In the genomic region with DNA sequence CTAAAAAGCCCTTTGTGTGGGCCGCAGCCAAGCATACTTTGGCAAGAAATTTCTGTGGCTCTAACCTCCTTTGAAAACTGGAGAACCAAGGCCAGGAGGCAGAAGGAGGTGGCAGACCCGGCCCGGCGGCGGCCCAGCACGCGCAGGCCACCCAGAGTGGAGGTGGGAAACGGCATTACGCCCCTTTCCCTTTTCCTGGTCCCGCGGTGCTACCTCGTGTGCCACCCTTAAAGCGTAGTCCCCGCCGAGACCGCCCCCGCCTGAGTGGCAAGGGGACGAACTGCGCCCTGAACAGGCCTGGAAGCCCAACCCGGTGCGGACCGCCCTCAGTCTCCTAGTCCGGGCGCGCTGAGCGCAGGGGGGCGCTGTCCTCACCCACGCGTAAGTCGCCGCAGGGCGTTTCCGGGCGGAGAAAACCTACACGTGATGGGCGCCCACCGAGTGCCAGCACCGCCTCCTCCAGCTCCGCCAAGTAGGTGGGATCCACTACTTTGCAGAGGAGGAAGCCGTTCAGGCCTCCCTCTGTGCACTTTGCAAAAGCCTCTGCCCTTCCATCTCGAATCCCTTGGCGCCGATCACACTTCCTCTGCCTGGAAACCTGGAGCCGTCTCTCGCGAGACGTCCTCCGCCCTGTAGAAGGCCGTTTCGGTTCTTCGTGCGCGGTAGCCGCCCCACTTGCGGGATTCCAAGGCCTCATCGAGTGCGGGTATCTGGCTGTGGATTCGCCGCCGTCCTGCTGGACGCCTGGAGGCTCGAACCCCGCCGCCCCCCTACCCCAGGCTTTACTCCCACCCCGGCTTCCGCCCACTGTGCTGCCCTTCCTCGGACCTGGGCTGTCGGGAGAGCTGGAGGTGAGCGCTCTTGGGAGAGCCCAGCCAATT, we compare ENCODE assay signal across 8 cellular contexts. TPM values are rescaled to one million over a fixed set of nuclear protein-coding genes. Genes with fewer than 3 reads are reported as not detected.
DNase-seq lines count a peak whose midpoint lies in the region; ATAC-seq and TF ChIP-seq lines count a peak whose summit lies in the region.

A gene with protein sequence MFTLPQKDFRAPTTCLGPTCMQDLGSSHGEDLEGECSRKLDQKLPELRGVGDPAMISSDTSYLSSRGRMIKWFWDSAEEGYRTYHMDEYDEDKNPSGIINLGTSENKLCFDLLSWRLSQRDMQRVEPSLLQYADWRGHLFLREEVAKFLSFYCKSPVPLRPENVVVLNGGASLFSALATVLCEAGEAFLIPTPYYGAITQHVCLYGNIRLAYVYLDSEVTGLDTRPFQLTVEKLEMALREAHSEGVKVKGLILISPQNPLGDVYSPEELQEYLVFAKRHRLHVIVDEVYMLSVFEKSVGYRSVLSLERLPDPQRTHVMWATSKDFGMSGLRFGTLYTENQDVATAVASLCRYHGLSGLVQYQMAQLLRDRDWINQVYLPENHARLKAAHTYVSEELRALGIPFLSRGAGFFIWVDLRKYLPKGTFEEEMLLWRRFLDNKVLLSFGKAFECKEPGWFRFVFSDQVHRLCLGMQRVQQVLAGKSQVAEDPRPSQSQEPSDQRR (plus strand): TSS at position 420 of the 881 bp plus-strand sequence. CDS start 1,358 bp downstream, outside the sequence.

- H3K27ac Mint-ChIP-seq in nephron: peak within 1 kb of the TSS; percentile 93 to 99 (median 96)

- H3K4me1 Mint-ChIP-seq in nephron: peaks cover 22% of the 10 kb centered on the region

- no peaks in the 10 kb centered on the region for H3K9me3 Mint-ChIP-seq in nephron

- peak within 1 kb of the TSS; percentile 74 for H3K4me3 ChIP-seq in fibroblast of the aortic adventitia (ENCODE audit: low read depth, low read length)

- peak; percentile 96 for ATAC-seq in GM21529 (IDR thresholded peaks at IDR 0.05; ENCODE audit: unreplicated experiment)
- ATAC-seq in stimulated activated naive CD8-positive, alpha-beta T cell treated with anti-CD3 and anti-CD28 coated beads, Interleukin-15, Interleukin-2, amounts not matched to agents 100 U/mL and 50 U/mL, for 24 hours: peak; percentile 97

- peak within 1 kb of the TSS; percentile 88 to 93 (median 90) for H3K4me3 Mint-ChIP-seq in nephron

- DNase-seq in DMS53 (lab: John Stamatoyannopoulos, UW) (peak; percentile 94), HuH-7.5 (ENCODE audit: low spot score) (peak; percentile 70), RPMI8226 (peak; percentile 42), fibroblast of the aortic adventitia (ENCODE audit: low read depth) (peak; percentile 95)
- DNase-seq in activated effector memory CD4-positive, alpha-beta T cell treated with anti-CD3 and anti-CD28 coated beads, Interleukin-2, amount 50 U/mL, for 16 hours: peak; percentile 95
- DNase-seq in stimulated activated naive CD8-positive, alpha-beta T cell treated with anti-CD3 and anti-CD28 coated beads, Interleukin-15, Interleukin-2, amounts not matched to agents 100 U/mL and 50 U/mL, for 24 hours: peak; percentile 88

- peak; percentile 75 for TF ChIP-seq CTCF in fibroblast of the aortic adventitia (IDR thresholded peaks at IDR 0.05; ENCODE audit: insufficient read depth, low read length)
- TF ChIP-seq CTCF in nephron (IDR thresholded peaks at IDR 0.05; ENCODE audit: unreplicated experiment in 3 of 3): peak; percentile 61 to 86 (median 65)

- peaks cover 14% of the 10 kb centered on the region for H3K36me3 Mint-ChIP-seq in nephron (ENCODE audit: low read depth)

- no peaks in the 10 kb centered on the region for H3K27me3 Mint-ChIP-seq in nephron (ENCODE audit: low read depth)

RNA-seq across cellular contexts. Expression of the gene that starts here (rescaled TPM):
- total RNA-seq in fibroblast of the aortic adventitia (ENCODE audit: low replicate concordance): 10.8 and 39.4 TPM in 2 replicates

Comparison
In these comparisons a context has a peak if more than half of its experiments do, and no peak if none do; other contexts are left out.
1. Peak in every context shown above with its lines: DNase-seq, ATAC-seq and H3K4me3 ChIP-seq.
2. DNase-seq: peak in every context shown above with its lines; median percentile 95 in activated effector memory CD4-positive, alpha-beta T cell treated with anti-CD3 and anti-CD28 coated beads, Interleukin-2, amount 50 U/mL, for 16 hours; 95 in fibroblast of the aortic adventitia; 94 in DMS53; 88 in stimulated activated naive CD8-positive, alpha-beta T cell treated with anti-CD3 and anti-CD28 coated beads, Interleukin-15, Interleukin-2, amounts not matched to agents 100 U/mL and 50 U/mL, for 24 hours; 70 in HuH-7.5; 42 in RPMI8226.